ENCODE assay signal across 23 cellular contexts in the genomic region with DNA sequence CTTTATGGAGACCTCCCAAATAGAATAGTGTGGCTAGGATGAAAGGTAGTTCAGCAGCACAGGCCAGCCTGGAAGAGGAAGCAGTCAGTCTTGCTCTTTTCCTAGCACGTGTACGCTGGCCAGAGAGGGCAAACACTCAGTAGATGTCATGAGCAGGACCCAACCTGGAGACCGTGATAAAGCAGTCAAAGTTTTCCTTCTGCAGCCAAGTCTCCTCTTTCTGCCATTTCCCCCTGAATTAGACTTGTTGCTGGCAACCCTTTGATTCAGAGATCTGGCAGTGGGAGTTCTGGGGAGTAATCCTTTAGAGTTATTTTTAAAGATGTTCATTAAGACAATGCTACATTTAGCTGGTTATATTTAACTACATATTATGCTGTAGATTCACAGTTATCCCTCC.
DNase-seq lines count a peak whose midpoint lies in the region; ATAC-seq, FAIRE-seq and TF ChIP-seq lines count a peak whose summit lies in the region.
"Had no signal": no experiment of that assay in that cellular context is flagged by ENCODE, and none has a peak within 500 bp of the region (broad histone marks: within the 10 kb centered on the region; RNA-seq: fewer than 3 reads in every experiment).

No MANE protein-coding gene starts in this region.

- H3K4me2 ChIP-seq in HepG2 (ENCODE audit: low read depth, low read length) = no peak overlapping the region
- H3K4me2 ChIP-seq: A549; BLaER1 treated with 17β-estradiol and CSF1 and Interleukin-3, amounts not matched to agents 10 nM and 100 nM had no signal

- no peaks in the 10 kb centered on the region for H3K4me1 Mint-ChIP-seq in nephron progenitor cell
- H3K4me1 Mint-ChIP-seq: B cell had no signal

- no peak overlapping the region for H3K9ac ChIP-seq in HepG2 (ENCODE audit: insufficient read depth, low read depth, low read length)
- H3K9ac ChIP-seq: BLaER1 treated with 17β-estradiol and CSF1 and Interleukin-3, amounts not matched to agents 10 nM and 100 nM had no signal

- no peak overlapping the region for H3K4me3 Mint-ChIP-seq in nephron progenitor cell
- H3K4me3 Mint-ChIP-seq: B cell; CD4-positive, alpha-beta T cell; CD8-positive, alpha-beta T cell had no signal

- H3K9me3 Mint-ChIP-seq in nephron progenitor cell = peaks cover 21% of the 10 kb centered on the region
- H3K9me3 Mint-ChIP-seq: CD4-positive, alpha-beta T cell; CD8-positive, alpha-beta T cell had no signal

- H3K36me3 Mint-ChIP-seq in nephron progenitor cell (ENCODE audit: low read depth) = peaks cover 19% of the 10 kb centered on the region
- H3K36me3 Mint-ChIP-seq: CD8-positive, alpha-beta T cell had no signal

- H3K36me3 ChIP-seq in HepG2 (replicated peaks in 1 of 2; ENCODE audit: control insufficient read depth in 1 of 2, insufficient read depth in 2 of 2, low read length in 2 of 2) (no peaks in the 10 kb centered on the region), right lobe of liver (no peaks in the 10 kb centered on the region)
- H3K36me3 ChIP-seq: BLaER1 treated with 17β-estradiol and CSF1 and Interleukin-3, amounts not matched to agents 10 nM and 100 nM had no signal

- TF ChIP-seq RAD21 in HepG2 (CRISPR knock-in tag; IDR thresholded peaks at IDR 0.05) = no peak

- no TSS peak for BruUV-seq in HepG2 (replicated peaks; lab: Mats Ljungman, UMichigan)

- DNase-seq in HepG2 (ENCODE audit: low spot score) = no peak
- no peak for DNase-seq in right lobe of liver
- DNase-seq in NCI-H69 (lab: John Stamatoyannopoulos, UW) = peak; percentile 21
- DNase-seq in cerebellum (ENCODE audit: low spot score) = peak; percentile 27
- DNase-seq in hepatic stellate cell (ENCODE audit: low spot score) = no peak
- no peak for DNase-seq in nephron progenitor cell
- DNase-seq: AML-193; Caco-2; Calu3; CD4-positive, alpha-beta T cell; CD8-positive, alpha-beta T cell; DMS79 treated with DMSO at 0.1 percent for 48 hours; GDM1 had no signal

- H3K9me3 ChIP-seq in HepG2 (ENCODE audit: low read length) = no peaks in the 10 kb centered on the region
- H3K9me3 ChIP-seq in right lobe of liver = no peaks in the 10 kb centered on the region
- H3K9me3 ChIP-seq: A549, Caco-2 had no signal

- peaks cover 3% of the 10 kb centered on the region for H3K27me3 Mint-ChIP-seq in nephron progenitor cell (ENCODE audit: low read depth, poor library complexity)
- H3K27me3 Mint-ChIP-seq: CD4-positive, alpha-beta T cell had no signal

- intact Hi-C loops in HepG2 (cut with micrococcal nuclease; ENCODE audit: unreplicated experiment) (no loop called here), right lobe of liver (cut with DNase I) (no loop called here)

- CTCF ChIA-PET in HepG2 (lab: Yijun Ruan, JAX; ENCODE audit: low intra/inter-chr PET ratio, low total read pairs) = no interaction called here

- POLR2A ChIA-PET in HepG2 (lab: Yijun Ruan, JAX) = no interaction called here

- no peak overlapping the region for H3K27ac ChIP-seq in HepG2 (ENCODE audit: extremely low read length, insufficient read depth, low read length)
- H3K27ac ChIP-seq in right lobe of liver = no peak overlapping the region
- H3K27ac ChIP-seq: 22Rv1; A549; BLaER1 treated with 17β-estradiol and CSF1 and Interleukin-3, amounts not matched to agents 10 nM and 100 nM; C4-2B had no signal

- no peak for FAIRE-seq in HepG2 (lab: Jason Lieb, UNC)
- FAIRE-seq: A549, D721Med, GM12878, GM12892, GM18507 had no signal

- H3K79me2 ChIP-seq in HepG2 (ENCODE audit: insufficient read depth, low read length) = no peaks in the 10 kb centered on the region

- TF ChIP-seq EP300 in HepG2 (IDR thresholded peaks at IDR 0.05; ENCODE audit: low read depth in 2 of 2, low read length in 2 of 2) = no peak
- no peak for TF ChIP-seq EP300 in HepG2 (CRISPR knock-in tag; IDR thresholded peaks at IDR 0.05; ENCODE audit: borderline replicate concordance)

- TF ChIP-seq CTCF in HepG2 (CRISPR knock-in tag; IDR thresholded peaks at IDR 0.05) (no peak), right lobe of liver (IDR thresholded peaks at IDR 0.05) (no peak), nephron progenitor cell (IDR thresholded peaks at IDR 0.05) (no peak)

- H4K20me1 ChIP-seq in HepG2 (ENCODE audit: insufficient read depth, low read length) = no peaks in the 10 kb centered on the region
- H4K20me1 ChIP-seq: BLaER1 treated with 17β-estradiol and CSF1 and Interleukin-3, amounts not matched to agents 10 nM and 100 nM had no signal

- no peak for ATAC-seq in HepG2
- no peak for ATAC-seq in right lobe of liver
- ATAC-seq in HG03095 (IDR thresholded peaks at IDR 0.05; ENCODE audit: unreplicated experiment) = no peak
- ATAC-seq: A549; CD8-positive, alpha-beta T cell; GM12878 had no signal

- no peak overlapping the region for H3K27ac Mint-ChIP-seq in nephron progenitor cell
- H3K27ac Mint-ChIP-seq: B cell; CD4-positive, alpha-beta T cell; CD8-positive, alpha-beta T cell had no signal

- peaks cover 1 to 9% of the 10 kb centered on the region in 2 experiments; a peak in 4 of 5 replicates for H3K27me3 ChIP-seq in HepG2 (ENCODE audit: control insufficient read depth in 1 of 2, insufficient read depth in 2 of 2, low read length in 2 of 2)
- H3K27me3 ChIP-seq in right lobe of liver = no peaks in the 10 kb centered on the region
- H3K27me3 ChIP-seq: BLaER1 treated with 17β-estradiol and CSF1 and Interleukin-3, amounts not matched to agents 10 nM and 100 nM had no signal

- 3% methylated on average over 3 of the region's 3 CpGs for WGBS in HepG2 (ENCODE audit: low lambda C conversion rate)
- 50% methylated on average over 3 of the region's 3 CpGs for whole genome bisulfite sequencing in right lobe of liver (ENCODE audit: insufficient coverage, low coverage, low lambda C conversion rate, missing lambda C conversion rate)

- peak overlapping the region; percentile 27 for H2AFZ ChIP-seq in HepG2 (ENCODE audit: low read length)

- TF ChIP-seq POLR2A in HepG2 (IDR thresholded peaks at IDR 0.05; ENCODE audit: insufficient read depth in 1 of 2, low read depth in 2 of 2, low read length in 2 of 2) = no peak
- no peak for TF ChIP-seq POLR2A in right lobe of liver (IDR thresholded peaks at IDR 0.05)

- H3K4me1 ChIP-seq in HepG2 (ENCODE audit: insufficient read depth, low read length) (no peaks in the 10 kb centered on the region), right lobe of liver (no peaks in the 10 kb centered on the region)
- H3K4me1 ChIP-seq: A549; BLaER1 treated with 17β-estradiol and CSF1 and Interleukin-3, amounts not matched to agents 10 nM and 100 nM; Caco-2 had no signal

- H3K4me3 ChIP-seq in HepG2 (replicated peaks in 1 of 3; ENCODE audit: insufficient read depth in 1 of 3, low read depth in 2 of 3, low read length in 3 of 3) (no peak overlapping the region), right lobe of liver (no peak overlapping the region)
- H3K4me3 ChIP-seq: A549; BLaER1 treated with 17β-estradiol and CSF1 and Interleukin-3, amounts not matched to agents 10 nM and 100 nM; GM12878 had no signal

- in situ Hi-C loops in HepG2 (cut with HindIII; ENCODE audit: extremely low pct_ligation_motif_present, low pct_unique_long_range_greater_than_20kb) = no loop called here

TF ChIP-seq in HepG2, 621 proteins besides CTCF, POLR2A, EP300 and RAD21 (continues in another document):
- TF ChIP-seq NFAT5 (CRISPR knock-in tag; IDR thresholded peaks at IDR 0.05) (no peak), ZNF747 (CRISPR knock-in tag; IDR thresholded peaks at IDR 0.05; ENCODE audit: borderline replicate concordance) (no peak), ZNF260 (CRISPR knock-in tag; IDR thresholded peaks at IDR 0.05; ENCODE audit: borderline replicate concordance, low read depth) (no peak)

Comparison
In these comparisons a context has a peak if more than half of its experiments do, and no peak if none do; other contexts are left out.
1. DNase-seq: peak in NCI-H69 (single experiment) and cerebellum (single experiment); none in HepG2 (single experiment), right lobe of liver (0 of 3), hepatic stellate cell (single experiment) and nephron progenitor cell (single experiment).